19 cellular contexts compared by ENCODE assay signal in the genomic region with DNA sequence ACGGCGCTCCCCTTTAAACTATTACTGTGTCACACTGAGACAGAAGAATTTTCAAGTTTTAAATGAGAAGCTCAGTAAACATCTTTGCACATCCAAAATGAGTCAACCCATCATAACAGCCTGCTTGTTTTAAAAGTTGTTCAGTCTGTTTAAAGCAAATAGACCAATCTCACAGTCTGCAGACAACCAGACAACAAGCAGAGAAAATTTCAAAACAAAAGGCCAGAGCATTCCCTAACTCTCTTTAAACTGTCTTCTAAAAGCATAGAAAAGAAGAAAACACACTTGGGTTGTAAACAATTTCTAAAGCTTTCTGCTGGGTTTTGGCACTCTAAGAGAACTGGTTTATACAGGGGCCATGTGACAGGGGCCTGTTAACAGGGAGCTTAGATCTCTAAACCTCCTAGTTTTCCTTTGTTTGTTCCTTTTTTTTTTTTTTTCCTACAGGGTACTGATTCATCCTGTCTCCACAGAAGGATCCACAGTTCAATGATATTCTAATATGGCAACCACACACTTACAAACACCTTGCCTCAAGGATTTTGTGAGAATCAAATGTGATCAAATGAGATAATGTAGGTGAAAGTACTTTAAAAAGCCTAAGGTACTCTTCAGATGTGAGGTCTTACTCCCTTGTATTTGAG.
DNase-seq lines count a peak whose midpoint lies in the region; ATAC-seq and TF ChIP-seq lines count a peak whose summit lies in the region.
"Had no signal": no experiment of that assay in that cellular context is flagged by ENCODE, and none has a peak within 500 bp of the region (broad histone marks: within the 10 kb centered on the region; RNA-seq: fewer than 3 reads in every experiment).

No MANE protein-coding gene starts in this region.

- H3K27me3 ChIP-seq in sigmoid colon, result no peaks in the 10 kb centered on the region
- H3K27me3 ChIP-seq: right atrium auricular region had no signal

- TF ChIP-seq EP300 in sigmoid colon (IDR thresholded peaks at IDR 0.05), result no peak

- peak overlapping the region; percentile 16 for H3K9ac ChIP-seq in SK-N-MC (ENCODE audit: insufficient read length)

- peak; percentile 29 for DNase-seq in ELR (ENCODE audit: low read depth)
- no peak for DNase-seq in SK-N-MC (ENCODE audit: low read depth, low spot score)
- DNase-seq in fibroblast of villous mesenchyme (ENCODE audit: low read depth), result peak; percentile 64
- DNase-seq in sigmoid colon, result no peak
- DNase-seq in NCI-H1694 (lab: John Stamatoyannopoulos, UW), result no peak
- DNase-seq in GM10248 (ENCODE audit: extremely low spot score), result no peak
- DNase-seq in H4 (ENCODE audit: low spot score), result no peak
- DNase-seq: activated CD4-positive, alpha-beta T cell treated with anti-CD3 and anti-CD28 coated beads for 36 hours; activated CD8-positive, alpha-beta memory T cell treated with anti-CD3 and anti-CD28 coated beads, Interleukin-2, amount 50 U/mL, for 4 hours; activated gamma-delta T cell treated with Interleukin-2 at 50 U/mL for 16 hours; aorta; COR-L47; immature natural killer cell; MM.1S; naive thymus-derived CD8-positive, alpha-beta T cell; NCI-H2029; NCI-H524 treated with DMSO at 0.1 percent for 48 hours had no signal

- no peak overlapping the region for H3K27ac ChIP-seq in SK-N-MC
- H3K27ac ChIP-seq in sigmoid colon, result peak overlapping the region in 3 of 4 donors; percentile 91 to 93 (median 92)
- H3K27ac ChIP-seq: right atrium auricular region had no signal

- peaks cover 0 to 42% (median 38%) of the 10 kb centered on the region in 4 donors for H3K4me1 ChIP-seq in sigmoid colon

- WGBS in sigmoid colon, 2 donors, result 80 to 87% methylated on average over 2 of the region's 2 CpGs

- intact Hi-C loops in sigmoid colon (cut with DNase I), result loop anchor here (5.0 kb wide), 4 partner anchors 53 to 597 kb away; no protein-coding TSS in a partner anchor

- ATAC-seq in HG03135 (IDR thresholded peaks at IDR 0.05; ENCODE audit: unreplicated experiment), result no peak
- ATAC-seq: activated CD4-positive, alpha-beta T cell treated with anti-CD3 and anti-CD28 coated beads for 36 hours; naive thymus-derived CD8-positive, alpha-beta T cell had no signal

- H3K36me3 ChIP-seq in SK-N-MC (ENCODE audit: insufficient read depth, low read length) (no peaks in the 10 kb centered on the region), sigmoid colon (no peaks in the 10 kb centered on the region)
- H3K36me3 ChIP-seq: right atrium auricular region had no signal

- H3K4me3 ChIP-seq in SK-N-MC, result no peak overlapping the region
- H3K4me3 ChIP-seq in fibroblast of villous mesenchyme (ENCODE audit: low read depth, low read length), result no peak overlapping the region
- H3K4me3 ChIP-seq in sigmoid colon, result no peak overlapping the region
- H3K4me3 ChIP-seq: right atrium auricular region had no signal

- TF ChIP-seq CTCF in fibroblast of villous mesenchyme (IDR thresholded peaks at IDR 0.05; ENCODE audit: insufficient read depth, low read depth, low read length) (no peak), sigmoid colon (IDR thresholded peaks at IDR 0.05) (no peak), GM10248 (IDR thresholded peaks at IDR 0.05; ENCODE audit: control extremely low read depth, extremely low read depth, low read depth, missing control alignments) (no peak)

- no peaks in the 10 kb centered on the region for H3K9me3 ChIP-seq in SK-N-MC (ENCODE audit: low read depth, low read length)
- H3K9me3 ChIP-seq in sigmoid colon, result no peaks in the 10 kb centered on the region
- H3K9me3 ChIP-seq: right atrium auricular region had no signal

- POLR2A ChIA-PET in GM10248 (lab: Yijun Ruan, JAX), result no interaction called here

- CTCF ChIA-PET in GM10248 (lab: Yijun Ruan, JAX), result interaction anchor here (1.4 to 4.7 kb wide), 11 partner anchors 9 to 652 kb away, joined by 3 to 45 read pairs (median 15); no protein-coding TSS in a partner anchor

- no peak for TF ChIP-seq POLR2A in sigmoid colon (IDR thresholded peaks at IDR 0.05)

Comparison
In these comparisons a context has a peak if more than half of its experiments do, and no peak if none do; other contexts are left out.
1. DNase-seq: peak in ELR (single experiment) and fibroblast of villous mesenchyme (single experiment); none in SK-N-MC (single experiment), sigmoid colon (single experiment), NCI-H1694 (single experiment), GM10248 (single experiment) and H4 (single experiment).